Comparison of ENCODE assay signal across 8 cellular contexts in the genomic region with DNA sequence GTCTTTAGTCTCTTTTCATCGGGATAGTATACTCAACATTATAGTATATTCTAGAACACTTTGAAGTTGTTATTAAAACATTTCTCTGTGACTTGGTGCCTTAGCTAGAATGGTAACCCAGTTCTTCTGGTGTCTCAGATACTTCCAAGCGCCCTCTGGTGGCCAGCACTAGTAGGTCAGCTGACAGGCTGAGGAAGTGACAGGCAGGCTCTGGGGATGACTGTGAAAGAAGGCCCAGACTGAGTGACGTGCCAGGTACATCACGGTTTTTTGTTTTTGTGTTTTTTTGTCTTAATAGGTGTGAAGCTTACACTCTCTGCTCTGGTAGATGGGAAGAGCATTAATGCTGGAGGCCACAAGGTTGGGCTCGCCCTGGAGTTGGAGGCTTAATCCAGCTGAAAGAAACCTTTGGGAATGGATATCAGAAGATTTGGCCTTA. TPM values are rescaled to one million over a fixed set of nuclear protein-coding genes. Genes with fewer than 3 reads are reported as not detected.
DNase-seq lines count a peak whose midpoint lies in the region; ATAC-seq and TF ChIP-seq lines count a peak whose summit lies in the region.

No MANE protein-coding gene starts in this region.

- DNase-seq in AG09309 (ENCODE audit: low read depth) (no peak), NCI-H748 treated with DMSO at 0.1 percent for 48 hours (lab: John Stamatoyannopoulos, UW) (peak; percentile 36), dermis microvascular lymphatic vessel endothelial cell (ENCODE audit: low read depth in 2 of 2) (peak; percentile 85 to 93), lung microvascular endothelial cell (ENCODE audit: low read depth in 2 of 2) (peak; percentile 92 to 94)
- DNase-seq in activated CD4-positive, alpha-beta T cell treated with anti-CD3 and anti-CD28 coated beads, Interleukin-2, amount 50 U/mL, for 4 hours: peak; percentile 94 to 96
- peak; percentile 83 for DNase-seq in stimulated activated CD8-positive, alpha-beta memory T cell treated with anti-CD3 and anti-CD28 coated beads, Interleukin-15, amount 100 ng/mL, for 24 hours (ENCODE audit: low read depth)

- TF ChIP-seq CTCF in AG09309 (IDR thresholded peaks at IDR 0.05; ENCODE audit: control insufficient read depth, insufficient read depth, low read depth, low read length, missing control alignments): peak; percentile 90

- ATAC-seq in GM18868 (IDR thresholded peaks at IDR 0.05; ENCODE audit: unreplicated experiment) (peak; percentile 47), HG03432 (IDR thresholded peaks at IDR 0.05; ENCODE audit: unreplicated experiment) (peak; percentile 30)

- no peak overlapping the region for H3K4me3 ChIP-seq in AG09309 (ENCODE audit: control insufficient read depth, low read depth, low read length)

RNA-seq across cellular contexts. Expression of gene COMTD1, which starts 5.1 kb away (rescaled TPM):
- total RNA-seq in dermis microvascular lymphatic vessel endothelial cell (11.1 and 15.5 TPM in 2 replicates), lung microvascular endothelial cell (13.9 and 16.5 TPM in 2 replicates)

RNA-seq across cellular contexts. Expression of gene VDAC2, which starts 20.0 kb away (rescaled TPM):
- total RNA-seq in dermis microvascular lymphatic vessel endothelial cell (116 and 119 TPM in 2 replicates), lung microvascular endothelial cell (114 and 117 TPM in 2 replicates)
